ENCODE assay signal across 6 cellular contexts in the genomic region with DNA sequence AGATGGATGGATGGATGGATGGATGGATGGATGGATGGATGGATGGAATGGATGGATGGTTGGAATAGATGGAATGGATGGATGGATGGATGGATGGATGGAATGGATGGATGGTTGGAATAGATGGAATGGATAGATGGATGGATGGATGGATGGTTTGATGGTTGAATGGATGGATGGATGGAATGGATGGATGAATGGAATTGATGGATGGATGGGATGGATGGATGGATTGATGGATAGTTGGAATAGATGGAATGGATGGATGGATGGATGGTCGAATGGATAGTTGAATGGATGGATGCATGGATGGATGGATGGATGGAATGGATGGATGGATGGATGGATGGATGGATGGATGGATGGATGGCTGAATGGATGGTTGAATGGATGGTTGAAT. TPM values are rescaled to one million over a fixed set of nuclear protein-coding genes. Genes with fewer than 3 reads are reported as not detected.
"Had no signal": no experiment of that assay in that cellular context is flagged by ENCODE, and none has a peak within 500 bp of the region (broad histone marks: within the 10 kb centered on the region; RNA-seq: fewer than 3 reads in every experiment).

No MANE protein-coding gene starts in this region.

RNA-seq across cellular contexts. Expression of gene SLC22A12, which starts 4.9 kb away (rescaled TPM):
- total RNA-seq: GM23338, H4, H7, HepG2, HT-29, LHCN-M2 had no signal
- polyA plus RNA-seq: GM23338, HepG2 had no signal

RNA-seq across cellular contexts. Expression of gene SLC22A11, which starts 40.2 kb away (rescaled TPM):
- total RNA-seq: GM23338, H4, H7, LHCN-M2 had no signal
- polyA plus RNA-seq: GM23338 had no signal
